1 cellular context compared by ENCODE assay signal in the genomic region with DNA sequence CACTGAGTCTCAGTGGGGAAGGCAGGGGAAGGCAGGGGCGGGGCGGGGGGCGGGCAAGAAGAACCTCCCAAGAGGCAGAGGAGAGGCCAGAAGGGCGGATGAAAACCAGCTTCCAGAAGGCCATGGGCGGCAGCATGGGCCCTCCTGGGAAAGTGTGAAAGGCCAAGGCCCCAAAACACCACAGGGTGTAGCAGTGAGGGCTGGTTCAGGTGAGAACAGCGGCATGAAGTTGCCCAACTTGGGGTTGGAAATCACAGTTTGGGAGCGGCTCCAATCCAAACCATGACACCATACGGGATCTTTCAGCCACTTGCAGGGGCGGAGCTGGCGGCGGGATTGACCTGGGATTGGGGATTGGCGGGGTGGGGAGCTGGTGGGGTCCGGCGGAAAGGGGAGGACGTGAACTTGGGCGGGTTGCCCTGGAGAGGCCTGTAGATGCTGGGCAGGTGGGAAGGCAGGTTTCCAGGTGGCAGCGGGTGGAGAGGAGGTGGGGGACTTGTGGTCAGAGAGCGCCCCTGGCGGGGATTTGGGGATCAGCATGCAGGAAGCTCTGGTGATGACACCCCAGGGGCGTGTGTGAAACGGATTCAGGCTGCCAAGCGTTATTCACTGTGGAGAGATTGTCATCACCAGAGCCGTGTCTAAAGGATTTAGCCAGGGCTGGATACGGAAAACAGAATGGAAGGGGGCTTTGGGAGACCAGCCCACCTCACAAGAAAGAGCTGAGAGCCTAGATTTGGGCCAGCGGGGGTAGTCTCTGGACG.
A peak's percentile ranks its signal among the peaks of the same experiment; 100 is the strongest.
TF ChIP-seq lines count a peak whose summit lies in the region.

No MANE protein-coding gene starts in this region.

TF ChIP-seq in HEK293, 187 proteins besides CTCF, POLR2A, EP300 and RAD21 (continued from another document):
- TF ChIP-seq ZNF518A (tag by site-specific recombination; conservative IDR thresholded peaks at IDR 0.05; ENCODE audit: low read depth) (no peak), ZNF16 (tag by site-specific recombination; IDR thresholded peaks at IDR 0.05; ENCODE audit: low read depth) (no peak), ZBTB8A (tag by site-specific recombination; IDR thresholded peaks at IDR 0.05) (0 out of 2 replicates have a peak, but pooled peaks have one; percentile 32), ZNF138 (tag by site-specific recombination; IDR thresholded peaks at IDR 0.05; ENCODE audit: borderline replicate concordance) (no peak), ZNF704 (tag by site-specific recombination; IDR thresholded peaks at IDR 0.05) (no peak), ZNF133 (tag by site-specific recombination; IDR thresholded peaks at IDR 0.05) (no peak), ZNF174 (tag by site-specific recombination; IDR thresholded peaks at IDR 0.05) (no peak), ZFP69B (tag by site-specific recombination; IDR thresholded peaks at IDR 0.05) (no peak), ZIC2 (tag by site-specific recombination; IDR thresholded peaks at IDR 0.05) (0 out of 2 replicates have a peak, but pooled peaks have one; percentile 11), ZNF501 (tag by site-specific recombination; IDR thresholded peaks at IDR 0.05) (no peak), ZNF280D (tag by site-specific recombination; IDR thresholded peaks at IDR 0.05) (0 out of 2 replicates have a peak, but pooled peaks have one; percentile 22), ZNF335 (tag by site-specific recombination; conservative IDR thresholded peaks at IDR 0.05) (no peak; the same call in 1 of the 2 replicates), ZNF274 (IDR thresholded peaks at IDR 0.05; ENCODE audit: low read length) (no peak), ZNF274 (tag by site-specific recombination; IDR thresholded peaks at IDR 0.05; ENCODE audit: borderline replicate concordance) (no peak), KLF16 (tag by site-specific recombination; IDR thresholded peaks at IDR 0.05) (peak; percentile 22; the same call in 1 of the 2 replicates), PBX3 (CRISPR knock-in tag; IDR thresholded peaks at IDR 0.05) (no peak), PRDM6 (tag by site-specific recombination; IDR thresholded peaks at IDR 0.05) (no peak), ZNF571 (tag by site-specific recombination; IDR thresholded peaks at IDR 0.05) (no peak), ZNF416 (tag by site-specific recombination; IDR thresholded peaks at IDR 0.05) (no peak), ZNF555 (tag by site-specific recombination; conservative IDR thresholded peaks at IDR 0.05) (no peak), ZNF292 (tag by site-specific recombination; IDR thresholded peaks at IDR 0.05; ENCODE audit: borderline replicate concordance, low read depth) (no peak), ZBTB21 (tag by site-specific recombination; IDR thresholded peaks at IDR 0.05) (no peak), PATZ1 (tag by site-specific recombination; IDR thresholded peaks at IDR 0.05) (peak; percentile 63), BCL11A (tag by site-specific recombination; IDR thresholded peaks at IDR 0.05; ENCODE audit: low read depth) (no peak), RBAK (tag by site-specific recombination; IDR thresholded peaks at IDR 0.05) (no peak), SP2 (tag by site-specific recombination; IDR thresholded peaks at IDR 0.05) (peak; percentile 17; the same call in 1 of the 2 replicates), ZNF266 (tag by site-specific recombination; IDR thresholded peaks at IDR 0.05; ENCODE audit: low read depth) (no peak)
